In the genomic region with DNA sequence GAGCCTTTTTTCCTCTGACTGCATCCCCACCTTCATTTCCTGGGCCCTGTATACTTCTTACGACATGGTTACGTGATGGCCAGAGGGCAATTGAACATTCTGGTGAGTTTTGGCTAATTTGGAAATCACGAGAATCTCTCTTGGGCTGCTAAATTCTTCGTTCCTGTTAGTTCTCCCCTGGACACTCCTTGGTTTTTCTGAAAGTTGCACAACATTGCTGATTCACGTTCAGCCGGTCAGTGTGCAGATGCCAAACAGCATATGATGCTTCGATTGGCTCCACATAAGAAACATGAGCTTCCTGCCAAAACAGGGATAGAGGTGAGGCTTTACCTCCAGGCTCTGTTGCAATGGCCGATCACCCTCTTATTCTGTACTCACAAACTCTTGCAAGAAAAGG, we compare ENCODE assay signal across 19 cellular contexts.
DNase-seq lines count a peak whose midpoint lies in the region; ATAC-seq and TF ChIP-seq lines count a peak whose summit lies in the region.
"Had no signal": no experiment of that assay in that cellular context is flagged by ENCODE, and none has a peak within 500 bp of the region (broad histone marks: within the 10 kb centered on the region; RNA-seq: fewer than 3 reads in every experiment).

No MANE protein-coding gene starts in this region.

- no peaks in the 10 kb centered on the region for H3K36me3 ChIP-seq in upper lobe of right lung
- H3K36me3 ChIP-seq: vagina had no signal

- H3K4me3 ChIP-seq in upper lobe of right lung = no peak overlapping the region
- H3K4me3 ChIP-seq: mucosa of descending colon, vagina had no signal

- DNase-seq in M059J (ENCODE audit: low read depth) = peak; percentile 14
- DNase-seq in RWPE1 (ENCODE audit: low spot score) = peak; percentile 59
- DNase-seq in foreskin keratinocyte = peak; percentile 37 to 69
- no peak for DNase-seq in upper lobe of right lung
- DNase-seq in NCI-H524 (lab: John Stamatoyannopoulos, UW) = no peak
- DNase-seq in activated gamma-delta T cell (lab: John Stamatoyannopoulos, UW) = no peak
- no peak for DNase-seq in stimulated activated CD8-positive, alpha-beta memory T cell treated with anti-CD3 and anti-CD28 coated beads, Interleukin-4, amount 100 ng/mL, for 48 hours
- DNase-seq: activated naive CD4-positive, alpha-beta T cell treated with anti-CD3 and anti-CD28 coated beads, Interleukin-2, amount 50 U/mL, for 16 hours; activated T-cell treated with anti-CD3 and anti-CD28 coated beads, Interleukin-2, amount 50 U/mL, for 48 hours; caudate nucleus; foreskin melanocyte; GOT3; hippocampal formation; mucosa of descending colon; NCI-H82; nephron progenitor cell; posterior cingulate gyrus; T-cell had no signal

- POLR2A ChIA-PET in RWPE1 (lab: Yijun Ruan, JAX; ENCODE audit: low non-redundant PET) = no interaction called here

- H3K27ac ChIP-seq in RWPE1 = peak overlapping the region; percentile 68
- no peak overlapping the region for H3K27ac ChIP-seq in foreskin keratinocyte
- no peak overlapping the region for H3K27ac ChIP-seq in upper lobe of right lung
- H3K27ac ChIP-seq: vagina had no signal

- H3K27me3 ChIP-seq in foreskin keratinocyte (no peaks in the 10 kb centered on the region), upper lobe of right lung (no peaks in the 10 kb centered on the region)
- H3K27me3 ChIP-seq: vagina had no signal

- TF ChIP-seq CTCF in RWPE1 (conservative IDR thresholded peaks at IDR 0.05; ENCODE audit: low read depth) = no peak
- TF ChIP-seq CTCF in foreskin keratinocyte (conservative IDR thresholded peaks at IDR 0.05) = no peak
- no peak for TF ChIP-seq CTCF in upper lobe of right lung (IDR thresholded peaks at IDR 0.05)

- intact Hi-C loops in upper lobe of right lung (cut with DNase I) = no loop called here

- H3K9me3 ChIP-seq in upper lobe of right lung = no peaks in the 10 kb centered on the region
- H3K9me3 ChIP-seq: mucosa of descending colon had no signal

- CTCF ChIA-PET in RWPE1 (lab: Yijun Ruan, JAX) = no interaction called here

- H3K4me1 ChIP-seq in foreskin keratinocyte (no peaks in the 10 kb centered on the region), upper lobe of right lung (no peaks in the 10 kb centered on the region)
- H3K4me1 ChIP-seq: vagina had no signal

- ATAC-seq in foreskin keratinocyte = no peak
- ATAC-seq in upper lobe of right lung = peak; percentile 53
- ATAC-seq: mucosa of descending colon, T-cell had no signal

Comparison
In these comparisons a context has a peak if more than half of its experiments do, and no peak if none do; other contexts are left out.
1. DNase-seq: peak in M059J (single experiment), RWPE1 (single experiment) and foreskin keratinocyte (2 of 2); none in upper lobe of right lung (single experiment), NCI-H524 (0 of 2), activated gamma-delta T cell (single experiment) and stimulated activated CD8-positive, alpha-beta memory T cell treated with anti-CD3 and anti-CD28 coated beads, Interleukin-4, amount 100 ng/mL, for 48 hours (single experiment).